In the genomic region with DNA sequence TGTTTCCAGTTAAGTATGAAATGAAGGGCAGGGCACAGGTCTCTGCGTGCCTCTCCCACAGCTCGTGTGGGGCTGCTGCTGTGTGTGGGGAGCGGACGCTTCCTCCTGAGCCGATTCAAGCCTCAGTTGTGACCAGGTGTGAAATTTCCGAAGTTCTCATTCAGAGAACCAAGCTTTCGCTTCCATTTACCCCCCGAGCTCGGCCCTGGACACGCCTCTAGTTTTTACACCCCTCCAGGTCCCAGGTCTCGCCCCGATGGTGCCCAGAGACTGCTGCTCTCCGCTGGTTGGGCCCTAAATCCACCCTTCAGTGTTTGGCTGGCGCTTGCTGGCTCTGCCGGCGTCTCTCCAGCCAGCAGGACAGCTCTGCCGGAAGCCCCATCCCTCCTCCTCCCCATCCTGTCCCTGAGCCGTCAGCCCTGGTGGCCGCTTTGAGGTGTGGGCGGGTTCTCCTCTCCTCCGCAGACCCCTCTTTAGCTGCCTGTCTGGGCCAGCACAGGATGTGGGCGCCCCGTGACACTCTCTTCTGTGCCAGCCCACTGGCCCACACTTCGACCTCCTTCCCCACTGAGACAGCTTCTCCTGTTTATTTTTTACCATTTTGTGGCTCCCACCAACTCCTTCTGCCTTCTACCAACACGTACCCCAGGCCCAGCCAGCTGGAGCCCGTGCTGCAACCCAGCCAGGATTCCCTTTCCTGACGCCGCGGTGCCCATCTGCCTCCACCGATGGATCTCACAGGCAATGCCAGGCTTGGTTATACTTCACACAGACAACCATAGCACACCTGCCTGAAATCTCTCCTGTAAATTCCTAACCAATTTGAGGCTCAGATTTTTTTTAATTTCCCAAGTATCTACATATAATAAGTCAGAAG, we compare ENCODE assay signal across 8 cellular contexts.
DNase-seq lines count a peak whose midpoint lies in the region; ATAC-seq and TF ChIP-seq lines count a peak whose summit lies in the region.

No MANE protein-coding gene starts in this region.

- peaks cover 17% of the 10 kb centered on the region for H3K4me1 Mint-ChIP-seq in activated T-helper 1 cell treated with anti-CD3 and anti-CD28 coated beads, Interleukin-12 subunit alpha, Interleukin-12 subunit beta, Interleukin-2, Interleukin-4 antibody, amounts not matched to agents 30 ng/mL and 10 ng/mL and 1 ng/mL, durations not matched to agents 14 hours and 24 hours and 36 hours (ENCODE audit: low read depth)
- H3K4me1 Mint-ChIP-seq in neural crest cell: peaks cover 37% of the 10 kb centered on the region

- H3K4me3 ChIP-seq in DND-41 (ENCODE audit: low read depth in 1 of 2, low read length in 2 of 2) (no peak overlapping the region), tibial artery (no peak overlapping the region), thyroid gland (replicated peaks in 1 of 3) (no peak overlapping the region)

- no peaks in the 10 kb centered on the region for H3K36me3 Mint-ChIP-seq in activated T-helper 1 cell treated with anti-CD3 and anti-CD28 coated beads, Interleukin-12 subunit alpha, Interleukin-12 subunit beta, Interleukin-2, Interleukin-4 antibody, amounts not matched to agents 30 ng/mL and 10 ng/mL and 1 ng/mL, durations not matched to agents 14 hours and 24 hours and 36 hours (ENCODE audit: low read depth)
- no peaks in the 10 kb centered on the region for H3K36me3 Mint-ChIP-seq in neural crest cell (ENCODE audit: low read depth)

- no peak overlapping the region for H2AFZ ChIP-seq in DND-41 (ENCODE audit: low read depth, low read length)

- H4K20me1 ChIP-seq in DND-41 (ENCODE audit: insufficient read depth, low read length): 0 out of 2 replicates have a peak, but pooled peaks cover 3% of the 10 kb centered on the region

- H3K4me2 ChIP-seq in DND-41 (ENCODE audit: insufficient read depth, low read length): no peak overlapping the region

- peak overlapping the region; percentile 38 for H3K4me3 Mint-ChIP-seq in activated T-helper 1 cell treated with anti-CD3 and anti-CD28 coated beads, Interleukin-12 subunit alpha, Interleukin-12 subunit beta, Interleukin-2, Interleukin-4 antibody, amounts not matched to agents 30 ng/mL and 10 ng/mL and 1 ng/mL, durations not matched to agents 14 hours and 24 hours and 36 hours
- no peak overlapping the region for H3K4me3 Mint-ChIP-seq in neural crest cell

- no peak overlapping the region for H3K9ac ChIP-seq in DND-41 (ENCODE audit: low read depth, low read length)

- H3K9me3 Mint-ChIP-seq in activated T-helper 1 cell treated with anti-CD3 and anti-CD28 coated beads, Interleukin-12 subunit alpha, Interleukin-12 subunit beta, Interleukin-2, Interleukin-4 antibody, amounts not matched to agents 30 ng/mL and 10 ng/mL and 1 ng/mL, durations not matched to agents 14 hours and 24 hours and 36 hours: peaks cover 24% of the 10 kb centered on the region
- H3K9me3 Mint-ChIP-seq in neural crest cell: peaks cover 7% of the 10 kb centered on the region

- H3K27me3 ChIP-seq in DND-41 (ENCODE audit: insufficient read depth, low read length, poor library complexity) (peaks cover 14% of the 10 kb centered on the region), tibial artery (peaks cover 0 to 17% of the 10 kb centered on the region in 2 donors), thyroid gland (no peaks in the 10 kb centered on the region)

- TF ChIP-seq CTCF in DND-41 (IDR thresholded peaks at IDR 0.05; ENCODE audit: borderline replicate concordance, extremely low read depth, low read length, poor library complexity, severe bottlenecking) (no peak), neural crest cell (conservative IDR thresholded peaks at IDR 0.05) (no peak), tibial artery (IDR thresholded peaks at IDR 0.05) (no peak), thyroid gland (IDR thresholded peaks at IDR 0.05) (no peak)

- H3K9me3 ChIP-seq in DND-41 (ENCODE audit: insufficient read depth, low read length, severe bottlenecking): no peaks in the 10 kb centered on the region
- H3K9me3 ChIP-seq in tibial artery: peaks cover 0 to 4% (median 0%) of the 10 kb centered on the region in 3 donors
- no peaks in the 10 kb centered on the region for H3K9me3 ChIP-seq in thyroid gland

- H3K27me3 Mint-ChIP-seq in activated T-helper 1 cell treated with anti-CD3 and anti-CD28 coated beads, Interleukin-12 subunit alpha, Interleukin-12 subunit beta, Interleukin-2, Interleukin-4 antibody, amounts not matched to agents 30 ng/mL and 10 ng/mL and 1 ng/mL, durations not matched to agents 14 hours and 24 hours and 36 hours (ENCODE audit: insufficient read depth): peaks cover 23% of the 10 kb centered on the region
- H3K27me3 Mint-ChIP-seq in neural crest cell (ENCODE audit: low read depth): peaks cover 26% of the 10 kb centered on the region

- H3K36me3 ChIP-seq in DND-41 (ENCODE audit: insufficient read depth, low read length) (no peaks in the 10 kb centered on the region), tibial artery (no peaks in the 10 kb centered on the region), thyroid gland (no peaks in the 10 kb centered on the region)

- peaks cover 10% of the 10 kb centered on the region; the same call in 1 of the 2 replicates for H3K4me1 ChIP-seq in DND-41 (ENCODE audit: insufficient read depth, low read length)
- peaks cover 0 to 7% (median 2%) of the 10 kb centered on the region in 4 donors for H3K4me1 ChIP-seq in tibial artery
- H3K4me1 ChIP-seq in thyroid gland: peaks cover 12% of the 10 kb centered on the region in 2 donors

- no peak overlapping the region for H3K27ac ChIP-seq in DND-41 (ENCODE audit: low read length)
- H3K27ac ChIP-seq in tibial artery: no peak overlapping the region
- peak overlapping the region in 1 of 3 donors; percentile 33 for H3K27ac ChIP-seq in thyroid gland

- TF ChIP-seq POLR2A in thyroid gland (IDR thresholded peaks at IDR 0.05): no peak

- intact Hi-C loops in activated T-helper 1 cell treated with anti-CD3 and anti-CD28 coated beads, Interleukin-12 subunit alpha, Interleukin-12 subunit beta, Interleukin-2, Interleukin-4 antibody, amounts not matched to agents 30 ng/mL and 10 ng/mL and 1 ng/mL, durations not matched to agents 14 hours and 24 hours and 36 hours (cut with micrococcal nuclease): loop anchor here (5.0 to 10.0 kb wide), 3 partner anchors 61 to 159 kb away; a partner anchor contains a TSS
- intact Hi-C loops in tibial artery (cut with DNase I; ENCODE audit: low total_unique reads): no loop called here
- intact Hi-C loops in thyroid gland (cut with DNase I): no loop called here

- ATAC-seq in DND-41 (ENCODE audit: insufficient read depth, low read depth) (peak; percentile 94), HG03342 (IDR thresholded peaks at IDR 0.05; ENCODE audit: unreplicated experiment) (peak; percentile 43), HG02610 (IDR thresholded peaks at IDR 0.05; ENCODE audit: unreplicated experiment) (no peak)

- peak overlapping the region; percentile 59 for H3K27ac Mint-ChIP-seq in activated T-helper 1 cell treated with anti-CD3 and anti-CD28 coated beads, Interleukin-12 subunit alpha, Interleukin-12 subunit beta, Interleukin-2, Interleukin-4 antibody, amounts not matched to agents 30 ng/mL and 10 ng/mL and 1 ng/mL, durations not matched to agents 14 hours and 24 hours and 36 hours
- H3K27ac Mint-ChIP-seq in neural crest cell (ENCODE audit: unreplicated experiment): peak overlapping the region; percentile 71

- no peaks in the 10 kb centered on the region for H3K79me2 ChIP-seq in DND-41 (ENCODE audit: insufficient read depth, low read length)

- peak; percentile 61 for DNase-seq in DND-41
- peak; percentile 22 for DNase-seq in activated T-helper 1 cell treated with anti-CD3 and anti-CD28 coated beads, Interleukin-12 subunit alpha, Interleukin-12 subunit beta, Interleukin-2, Interleukin-4 antibody, amounts not matched to agents 30 ng/mL and 10 ng/mL and 1 ng/mL, durations not matched to agents 14 hours and 24 hours and 36 hours (ENCODE audit: low spot score)
- no peak for DNase-seq in neural crest cell (ENCODE audit: low read depth, low spot score)
- no peak for DNase-seq in NCI-H1048 (lab: John Stamatoyannopoulos, UW)
- DNase-seq in tibial artery: no peak
- DNase-seq in thyroid gland: no peak

- 41 to 51% methylated on average over 26 to 30 of the region's 30 CpGs for WGBS in thyroid gland, 2 donors

Comparison
In these comparisons a context has a peak if more than half of its experiments do, and no peak if none do; other contexts are left out.
1. DNase-seq: peak in DND-41 (single experiment) and activated T-helper 1 cell treated with anti-CD3 and anti-CD28 coated beads, Interleukin-12 subunit alpha, Interleukin-12 subunit beta, Interleukin-2, Interleukin-4 antibody, amounts not matched to agents 30 ng/mL and 10 ng/mL and 1 ng/mL, durations not matched to agents 14 hours and 24 hours and 36 hours (single experiment); none in neural crest cell (single experiment), NCI-H1048 (single experiment), tibial artery (0 of 2) and thyroid gland (0 of 2).